ENCODE assay signal across 8 cellular contexts in genomic region chr1:18955442-18956188, GRCh38. TPM values are rescaled to one million over a fixed set of nuclear protein-coding genes. Genes with fewer than 3 reads are reported as not detected.
A peak's percentile ranks its signal among the peaks of the same experiment; 100 is the strongest.
DNase-seq lines count a peak whose midpoint lies in the region; ATAC-seq and TF ChIP-seq lines count a peak whose summit lies in the region.

No MANE protein-coding gene starts in this region.

- peak; percentile 64 for DNase-seq in Right ventricle myocardium superior
- DNase-seq in Right ventricle myocardium inferior (ENCODE audit: missing footprints) = no peak
- peak in 5 of 7 donors; percentile 49 to 64 (median 57) for DNase-seq in adrenal gland
- DNase-seq in stimulated activated CD4-positive, alpha-beta T cell treated with anti-CD3 and anti-CD28 coated beads, Interleukin-12 subunit alpha, Interleukin-12 subunit beta, amount 100 ng/mL, for 48 hours (ENCODE audit: low read depth in 2 of 3, low spot score in 1 of 3) = peak in 2 of 3 donors; percentile 39 to 49
- DNase-seq in NCI-H128 (lab: John Stamatoyannopoulos, UW; ENCODE audit: unreplicated experiment) = no peak

- H3K4me3 ChIP-seq in adrenal gland = peak overlapping the region; percentile 7 to 92 (median 34)
- peak overlapping the region; percentile 67 for H3K4me3 ChIP-seq in iPS-18c (ENCODE audit: insufficient read depth, low read depth, low read length)

- 0 to 1% (median 1%) methylated on average over 18 to 89 of the region's 89 CpGs for WGBS in adrenal gland, 4 donors

- no peaks in the 10 kb centered on the region for H3K27me3 ChIP-seq in adrenal gland

- intact Hi-C loops in Right ventricle myocardium superior (cut with DNase I) = loop anchor here (5.0 kb wide), 1 partner anchor 43 kb away; no protein-coding TSS in a partner anchor
- intact Hi-C loops in Right ventricle myocardium inferior (cut with DNase I) = loop anchor here (5.0 kb wide), 2 partner anchors 48 to 132 kb away; no protein-coding TSS in a partner anchor
- intact Hi-C loops in adrenal gland (cut with DNase I) = loop anchor here in 1 of 2 donors (5.0 kb wide), 1 partner anchor 38 kb away; no protein-coding TSS in a partner anchor

- ATAC-seq in Right ventricle myocardium superior (ENCODE audit: poor library complexity) (peak; percentile 13), Right ventricle myocardium inferior (no peak), HG03159 (IDR thresholded peaks at IDR 0.05; ENCODE audit: unreplicated experiment) (peak; percentile 20), SK-N-SH treated with all-trans-retinoic acid at 6 μM for 48 hours (peak; percentile 28)

- H3K9me3 ChIP-seq in adrenal gland (replicated peaks in 1 of 3) = no peaks in the 10 kb centered on the region
- H3K9me3 ChIP-seq in iPS-18c (ENCODE audit: control insufficient read depth, insufficient read depth, low read length) = no peaks in the 10 kb centered on the region

- H3K36me3 ChIP-seq in adrenal gland (replicated peaks in 1 of 2) = no peaks in the 10 kb centered on the region

- peaks cover 21 to 45% of the 10 kb centered on the region in 2 donors for H3K4me1 ChIP-seq in adrenal gland (replicated peaks in 1 of 2)

- no peak for TF ChIP-seq POLR2A in adrenal gland (IDR thresholded peaks at IDR 0.05)

- TF ChIP-seq CTCF in adrenal gland (IDR thresholded peaks at IDR 0.05) = peak in 1 of 6 experiments; percentile 7

- peak overlapping the region in 3 of 5 donors; percentile 73 to 96 (median 78) for H3K27ac ChIP-seq in adrenal gland

TF ChIP-seq in SK-N-SH treated with all-trans-retinoic acid at 6 μM for 48 hours, 23 proteins besides CTCF, POLR2A, EP300 and RAD21:
- TF ChIP-seq ESRRG (CRISPR knock-in tag; IDR thresholded peaks at IDR 0.05) (no peak), POU6F1 (CRISPR knock-in tag; IDR thresholded peaks at IDR 0.05; ENCODE audit: borderline replicate concordance, low read depth) (no peak), SNAI2 (CRISPR knock-in tag; IDR thresholded peaks at IDR 0.05) (no peak), CREB5 (CRISPR knock-in tag; IDR thresholded peaks at IDR 0.05; ENCODE audit: low read depth) (no peak), PATZ1 (CRISPR knock-in tag; IDR thresholded peaks at IDR 0.05; ENCODE audit: borderline replicate concordance) (no peak)

RNA-seq across cellular contexts. Expression of gene IFFO2, which starts 0.9 kb away (rescaled TPM):
- total RNA-seq in Right ventricle myocardium superior (4.4 TPM), Right ventricle myocardium inferior (5.2 TPM), adrenal gland (10 to 100 TPM; 13.5 to 23.4 (median 17.9) TPM)
- 10 to 100 TPM in 1 of 3 donors, 1 to 10 TPM in 2; 5.9 to 10.8 (median 9.7) TPM for polyA plus RNA-seq in adrenal gland

RNA-seq across cellular contexts. Expression of gene ALDH4A1, which starts 53.3 kb away (rescaled TPM):
- total RNA-seq in Right ventricle myocardium superior (29.3 TPM), Right ventricle myocardium inferior (31.2 TPM), adrenal gland (10 to 100 TPM; 18.1 to 46.9 (median 26.5) TPM)
- polyA plus RNA-seq in adrenal gland = 10 to 100 TPM; 11.3 to 15.1 (median 12.5) TPM

Comparison
In these comparisons a context has a peak if more than half of its experiments do, and no peak if none do; other contexts are left out.
1. DNase-seq: peak in Right ventricle myocardium superior (single experiment), adrenal gland (5 of 7) and stimulated activated CD4-positive, alpha-beta T cell treated with anti-CD3 and anti-CD28 coated beads, Interleukin-12 subunit alpha, Interleukin-12 subunit beta, amount 100 ng/mL, for 48 hours (2 of 3); none in Right ventricle myocardium inferior (single experiment) and NCI-H128 (single experiment).